Comparison of ENCODE assay signal across 33 cellular contexts in genomic region chr12:130788515-130788914, GRCh38. TPM values are rescaled to one million over a fixed set of nuclear protein-coding genes. Genes with fewer than 3 reads are reported as not detected.
DNase-seq lines count a peak whose midpoint lies in the region; ATAC-seq, FAIRE-seq and TF ChIP-seq lines count a peak whose summit lies in the region.
"Had no signal": no experiment of that assay in that cellular context is flagged by ENCODE, and none has a peak within 500 bp of the region (broad histone marks: within the 10 kb centered on the region; RNA-seq: fewer than 3 reads in every experiment).

No MANE protein-coding gene starts in this region.

- H3K4me3 ChIP-seq in HUES6 (ENCODE audit: low read depth, low read length): peak overlapping the region; percentile 37; the same call in 1 of the 2 replicates
- H3K4me3 ChIP-seq in H1 (ENCODE audit: extremely low read depth in 1 of 4, insufficient read depth in 2 of 4, low read depth in 3 of 4, low read length in 4 of 4): peak overlapping the region in 3 of 4 experiments; percentile 2 to 44 (median 17); a peak in 4 of 8 replicates
- H3K4me3 ChIP-seq in smooth muscle cell: no peak overlapping the region
- H3K4me3 ChIP-seq: BLaER1 treated with 17β-estradiol and CSF1 and Interleukin-3, amounts not matched to agents 10 nM and 100 nM; lung; SJSA1; thoracic aorta; uterus had no signal

- H3K79me2 ChIP-seq in H1 (ENCODE audit: control insufficient read depth in 1 of 2, insufficient read depth in 2 of 2, low read length in 2 of 2) (no peaks in the 10 kb centered on the region), smooth muscle cell (ENCODE audit: low read depth) (no peaks in the 10 kb centered on the region)

- H3K14ac ChIP-seq in H1 (ENCODE audit: insufficient read length): no peak overlapping the region

- no peak overlapping the region for H4K5ac ChIP-seq in H1 (ENCODE audit: insufficient read length, low read depth, low read length)

- no peak overlapping the region for H2BK5ac ChIP-seq in H1 (ENCODE audit: low read depth, low read length)

- H3K23me2 ChIP-seq in H1 (ENCODE audit: low read depth, low read length): no peaks in the 10 kb centered on the region

- no peak overlapping the region for H2BK120ac ChIP-seq in H1 (replicated peaks; ENCODE audit: low read depth, low read length)

- H4K8ac ChIP-seq in H1 (ENCODE audit: extremely low read depth, insufficient read depth, low read length): 0 out of 2 replicates have a peak overlapping the region, but pooled peaks have one; percentile 9

- H3K36me3 ChIP-seq in HUES6 (ENCODE audit: control insufficient read depth, insufficient read depth, low read length): peaks cover 10% of the 10 kb centered on the region
- peaks cover 0 to 4% (median 2%) of the 10 kb centered on the region in 4 experiments; a peak in 2 of 8 replicates for H3K36me3 ChIP-seq in H1 (ENCODE audit: control insufficient read depth in 2 of 4, insufficient read depth in 4 of 4, low read length in 3 of 4)
- H3K36me3 ChIP-seq in smooth muscle cell (ENCODE audit: low read depth): no peaks in the 10 kb centered on the region
- H3K36me3 ChIP-seq: uterus had no signal

- H2AK5ac ChIP-seq in H1 (ENCODE audit: low read depth, low read length): no peak overlapping the region

- DNase-seq in H1 (ENCODE audit: low read depth in 1 of 2, low spot score in 2 of 2) (no peak), islet precursor cell (peak; percentile 85), smooth muscle cell (lab: John Stamatoyannopoulos, UW; ENCODE audit: unreplicated experiment) (no peak), occipital lobe (lab: John Stamatoyannopoulos, UW) (no peak)
- DNase-seq in stimulated activated naive CD8-positive, alpha-beta T cell treated with anti-CD3 and anti-CD28 coated beads, Interleukin-15, amount 100 ng/mL, for 72 hours: no peak
- DNase-seq: activated CD4-positive, alpha-beta T cell treated with anti-CD3 and anti-CD28 coated beads, Interleukin-2, amount 10 ng/mL, durations not matched to agents 24 days and 14 days; activated CD8-positive, alpha-beta memory T cell treated with anti-CD3 and anti-CD28 coated beads for 24 hours; activated naive CD4-positive, alpha-beta T cell treated with anti-CD3 and anti-CD28 coated beads, Interleukin-2, amount 50 U/mL, for 16 hours; activated T-cell treated with anti-CD3 and anti-CD28 coated beads for 4 hours; DMS153; effector CD8-positive, alpha-beta T cell; head of caudate nucleus; HFFc6; left cardiac atrium; NCI-H1048; NCI-H187; right cardiac atrium; stimulated activated CD4-positive, alpha-beta T cell treated with anti-CD3 and anti-CD28 coated beads, Interleukin-1b, Interleukin-23, amount 100 ng/mL, for 48 hours; stimulated activated naive CD8-positive, alpha-beta T cell treated with anti-CD3 and anti-CD28 coated beads, Interleukin-15, Interleukin-2, amounts not matched to agents 100 U/mL and 50 U/mL, for 24 hours; T1000; uterus had no signal

- H3K9me3 Mint-ChIP-seq in stimulated activated naive CD8-positive, alpha-beta T cell treated with anti-CD3 and anti-CD28 coated beads, Interleukin-15, amount 100 ng/mL, for 72 hours: peaks cover 7 to 24% of the 10 kb centered on the region in 2 donors
- H3K9me3 Mint-ChIP-seq: activated CD4-positive, alpha-beta T cell treated with anti-CD3 and anti-CD28 coated beads, Interleukin-2, amount 10 ng/mL, durations not matched to agents 24 days and 14 days had no signal

- H4K20me1 ChIP-seq in H1 (replicated peaks in 1 of 2; ENCODE audit: control insufficient read depth in 1 of 2, insufficient read depth in 2 of 2, low read length in 2 of 2) (peaks cover 0 to 4% of the 10 kb centered on the region in 2 experiments), smooth muscle cell (ENCODE audit: low read depth) (no peaks in the 10 kb centered on the region)

- 0 out of 2 replicates have a peak overlapping the region, but pooled peaks have one; percentile 64 for H3K27ac ChIP-seq in HUES6 (ENCODE audit: low read depth, low read length)
- no peak overlapping the region for H3K27ac ChIP-seq in H1 (ENCODE audit: low read depth, low read length)
- H3K27ac ChIP-seq in smooth muscle cell (ENCODE audit: low read depth): no peak overlapping the region
- H3K27ac ChIP-seq: BLaER1 treated with 17β-estradiol and CSF1 and Interleukin-3, amounts not matched to agents 10 nM and 100 nM; RWPE1; SJSA1; thoracic aorta; uterus; VCaP had no signal

- H3K4me3 Mint-ChIP-seq in stimulated activated naive CD8-positive, alpha-beta T cell treated with anti-CD3 and anti-CD28 coated beads, Interleukin-15, amount 100 ng/mL, for 72 hours: no peak overlapping the region
- H3K4me3 Mint-ChIP-seq: activated CD4-positive, alpha-beta T cell treated with anti-CD3 and anti-CD28 coated beads, Interleukin-2, amount 10 ng/mL, durations not matched to agents 24 days and 14 days; HFFc6 had no signal

- H2BK20ac ChIP-seq in H1 (ENCODE audit: low read length): no peak overlapping the region

- POLR2A ChIA-PET in H1 (lab: Charles Lee; ENCODE audit: partially characterized antibody): interaction anchor here (1.7 to 2.7 kb wide), 3 partner anchors 12 to 87 kb away, joined by 7 to 15 read pairs (median 9); no protein-coding TSS in a partner anchor

- no peak overlapping the region for H4K91ac ChIP-seq in H1 (replicated peaks; ENCODE audit: insufficient read length, low read length)

- no peak for TF ChIP-seq EP300 in H1 (IDR thresholded peaks at IDR 0.05; ENCODE audit: borderline replicate concordance in 1 of 2, low read depth in 2 of 2, low read length in 2 of 2)

- peaks cover 33% of the 10 kb centered on the region for H3K4me1 ChIP-seq in HUES6 (ENCODE audit: control insufficient read depth, insufficient read depth, low read length)
- H3K4me1 ChIP-seq in H1 (replicated peaks in 1 of 4; ENCODE audit: control insufficient read depth in 3 of 4, insufficient read depth in 4 of 4, low read length in 3 of 4): peaks cover 1 to 21% (median 15%) of the 10 kb centered on the region in 4 experiments; a peak in 6 of 7 replicates
- peaks cover 18% of the 10 kb centered on the region for H3K4me1 ChIP-seq in smooth muscle cell (ENCODE audit: low read depth)
- H3K4me1 ChIP-seq: BLaER1 treated with 17β-estradiol and CSF1 and Interleukin-3, amounts not matched to agents 10 nM and 100 nM; SJSA1; uterus had no signal

- no peak overlapping the region for H2BK15ac ChIP-seq in H1 (ENCODE audit: low read length)

- ATAC-seq in GM18505 (IDR thresholded peaks at IDR 0.05; ENCODE audit: unreplicated experiment): no peak
- ATAC-seq in stimulated activated naive CD8-positive, alpha-beta T cell treated with anti-CD3 and anti-CD28 coated beads, Interleukin-15, amount 100 ng/mL, for 72 hours: no peak
- ATAC-seq: left cardiac atrium; stimulated activated naive CD8-positive, alpha-beta T cell treated with anti-CD3 and anti-CD28 coated beads, Interleukin-15, Interleukin-2, amounts not matched to agents 100 U/mL and 50 U/mL, for 24 hours had no signal

- no peak overlapping the region for H3K23ac ChIP-seq in H1 (ENCODE audit: insufficient read length)

- WGBS in H1 (ENCODE audit: extremely low coverage in 1 of 2, insufficient coverage in 1 of 2, insufficient read length in 1 of 2, insufficient replicate concordance in 2 of 2, low coverage in 1 of 2, low lambda C conversion rate in 2 of 2, missing lambda C conversion rate in 1 of 2), 2 experiments: 31% methylated on average over 21 of the region's 21 CpGs; no CpG with 5 or more reads in 1 of the 2 experiments
- 51% methylated on average over 21 of the region's 21 CpGs for WGBS in smooth muscle cell (ENCODE audit: low lambda C conversion rate)

- peaks cover 2% of the 10 kb centered on the region; the same call in 1 of the 2 replicates for H3K9me3 ChIP-seq in HUES6 (ENCODE audit: control insufficient read depth, insufficient read depth, low read depth, low read length)
- H3K9me3 ChIP-seq in H1 (ENCODE audit: insufficient read depth in 2 of 2, low read depth in 1 of 2, low read length in 1 of 2): no peaks in the 10 kb centered on the region; a peak in 1 of 4 replicates
- H3K9me3 ChIP-seq in smooth muscle cell (replicated peaks; ENCODE audit: low read depth): no peaks in the 10 kb centered on the region
- H3K9me3 ChIP-seq: SJSA1 had no signal

- no peak for TF ChIP-seq RAD21 in H1 (IDR thresholded peaks at IDR 0.05 in 1 of 2, conservative IDR thresholded peaks at IDR 0.05 in 1 of 2; ENCODE audit: low read depth in 2 of 2, low read length in 2 of 2)

- no peak overlapping the region for H3K27ac Mint-ChIP-seq in stimulated activated naive CD8-positive, alpha-beta T cell treated with anti-CD3 and anti-CD28 coated beads, Interleukin-15, amount 100 ng/mL, for 72 hours
- H3K27ac Mint-ChIP-seq: activated CD4-positive, alpha-beta T cell treated with anti-CD3 and anti-CD28 coated beads, Interleukin-2, amount 10 ng/mL, durations not matched to agents 24 days and 14 days; activated T-helper 2 cell treated with anti-CD3 and anti-CD28 coated beads, Interferon-gamma antibody, Interleukin-2, Interleukin-4, amounts not matched to agents 10 μg/mL and 5 μg/mL and 100 μg/mL, durations not matched to agents 14 hours and 24 hours and 36 hours; HFFc6 had no signal

- no peak overlapping the region for H2AFZ ChIP-seq in H1 (ENCODE audit: low read length)
- H2AFZ ChIP-seq in smooth muscle cell (ENCODE audit: low read depth): no peak overlapping the region

- H3K56ac ChIP-seq in H1 (replicated peaks; ENCODE audit: insufficient read length, low read depth, low read length): no peak overlapping the region

- no peaks in the 10 kb centered on the region for H3F3A ChIP-seq in smooth muscle cell (ENCODE audit: low read depth)

- CTCF ChIA-PET in H1 (lab: Charles Lee; ENCODE audit: partially characterized antibody): interaction anchor here (0.7 to 1.0 kb wide), 3 partner anchors 26 to 37 kb away, joined by 3 read pairs; no protein-coding TSS in a partner anchor

- peak overlapping the region; percentile 38; the same call in 1 of the 2 replicates for H3K18ac ChIP-seq in H1 (ENCODE audit: extremely low read depth, low read length)

- TF ChIP-seq POLR2A in H1 (IDR thresholded peaks at IDR 0.05; ENCODE audit: control extremely low read depth in 1 of 2, low read depth in 2 of 2, low read length in 2 of 2) (no peak), GM18505 (IDR thresholded peaks at IDR 0.05; ENCODE audit: borderline replicate concordance, extremely low read depth, insufficient read depth, insufficient read length) (no peak)

- H3K27me3 Mint-ChIP-seq in stimulated activated naive CD8-positive, alpha-beta T cell treated with anti-CD3 and anti-CD28 coated beads, Interleukin-15, amount 100 ng/mL, for 72 hours: no peaks in the 10 kb centered on the region
- H3K27me3 Mint-ChIP-seq: activated CD4-positive, alpha-beta T cell treated with anti-CD3 and anti-CD28 coated beads, Interleukin-2, amount 10 ng/mL, durations not matched to agents 24 days and 14 days had no signal

- FAIRE-seq in H1 (lab: Jason Lieb, UNC): no peak
- FAIRE-seq: bronchial epithelial cell, colon, GM12892 had no signal

- H3K9ac ChIP-seq in HUES6 (ENCODE audit: low read length): peak overlapping the region; percentile 31
- no peak overlapping the region for H3K9ac ChIP-seq in H1 (replicated peaks in 1 of 4; ENCODE audit: extremely low read depth in 1 of 4, low read depth in 3 of 4, low read length in 3 of 4)
- no peak overlapping the region for H3K9ac ChIP-seq in smooth muscle cell (ENCODE audit: low read depth)
- H3K9ac ChIP-seq: BLaER1 treated with 17β-estradiol and CSF1 and Interleukin-3, amounts not matched to agents 10 nM and 100 nM had no signal

- no peaks in the 10 kb centered on the region for H3K27me3 ChIP-seq in HUES6 (ENCODE audit: control insufficient read depth, insufficient read depth, low read length)
- no peaks in the 10 kb centered on the region for H3K27me3 ChIP-seq in H1 (replicated peaks in 1 of 4; ENCODE audit: control insufficient read depth in 3 of 4, extremely low read depth in 1 of 4, insufficient read depth in 3 of 4, low read length in 3 of 4)
- H3K27me3 ChIP-seq in smooth muscle cell (ENCODE audit: low read depth): no peaks in the 10 kb centered on the region
- H3K27me3 ChIP-seq: BLaER1 treated with 17β-estradiol and CSF1 and Interleukin-3, amounts not matched to agents 10 nM and 100 nM; SJSA1; uterus had no signal

- H3K4me1 Mint-ChIP-seq in stimulated activated naive CD8-positive, alpha-beta T cell treated with anti-CD3 and anti-CD28 coated beads, Interleukin-15, amount 100 ng/mL, for 72 hours: peaks cover 5% of the 10 kb centered on the region

- TF ChIP-seq CTCF in H1 (IDR thresholded peaks at IDR 0.05; ENCODE audit: control extremely low read depth in 1 of 3, insufficient read depth in 1 of 3, low read depth in 1 of 3, low read length in 3 of 3) (no peak), smooth muscle cell (IDR thresholded peaks at IDR 0.05; ENCODE audit: borderline replicate concordance, insufficient read depth, poor library complexity, severe bottlenecking) (no peak)

- peak overlapping the region; percentile 67 for H3K4me2 ChIP-seq in H1 (ENCODE audit: insufficient read depth in 1 of 2, low read depth in 2 of 2, low read length in 2 of 2)
- H3K4me2 ChIP-seq in smooth muscle cell: peak overlapping the region; percentile 62
- H3K4me2 ChIP-seq: BLaER1 treated with 17β-estradiol and CSF1 and Interleukin-3, amounts not matched to agents 10 nM and 100 nM had no signal

- no peaks in the 10 kb centered on the region for H3K79me1 ChIP-seq in H1 (ENCODE audit: low read depth, low read length)

- 0 out of 2 replicates have a peak overlapping the region, but pooled peaks have one; percentile 19 for H2BK12ac ChIP-seq in H1 (ENCODE audit: low read depth, low read length)

- no peak overlapping the region for H3K4ac ChIP-seq in H1 (replicated peaks; ENCODE audit: insufficient read length, low read depth, low read length)

RNA-seq across cellular contexts. Expression of gene STX2, which starts 50.5 kb away (rescaled TPM):
- 22.0 and 26.3 TPM in 2 replicates for total RNA-seq in H1 (2021; fragmentation: NEBNext Ultra II Directional; extraction: Animal tissue kit (Norgen Biotek cat#: 25700))
- polyA plus RNA-seq in H1 (2011; rRNA removed): 13.9 and 20.0 TPM in 2 replicates
- 20.8 TPM for polyA plus RNA-seq in H1 (2011; cell fraction: cytosol; rRNA removed)
- 13.3 TPM for polyA plus RNA-seq in H1 (2011; cell fraction: nucleus; rRNA removed)
- polyA plus RNA-seq in H1 (2012, experiment 1 of 2): 14.6 to 22.0 TPM (median 17.8 TPM) in 4 replicates
- polyA plus RNA-seq in H1 (2012, experiment 2 of 2): 3.5 TPM
- 19.0 TPM for polyA plus RNA-seq in H1 (2013, experiment 1 of 2)
- 17.5 TPM for polyA plus RNA-seq in H1 (2013, experiment 2 of 2)
- 13.7 and 18.8 TPM in 2 replicates for polyA minus RNA-seq in H1 (2011; rRNA and poly(A)+ RNA removed)
- polyA minus RNA-seq in H1 (2011; cell fraction: cytosol; rRNA and poly(A)+ RNA removed): 8.4 TPM
- polyA minus RNA-seq in H1 (2011; cell fraction: nucleus; rRNA and poly(A)+ RNA removed): 10.2 TPM
- total RNA-seq in smooth muscle cell: 31.4 and 32.8 TPM in 2 replicates
- polyA plus RNA-seq in smooth muscle cell: 21.7 and 25.3 TPM in 2 replicates
- 27.3 TPM for total RNA-seq in occipital lobe
